9 cellular contexts compared by ENCODE assay signal in the genomic region with DNA sequence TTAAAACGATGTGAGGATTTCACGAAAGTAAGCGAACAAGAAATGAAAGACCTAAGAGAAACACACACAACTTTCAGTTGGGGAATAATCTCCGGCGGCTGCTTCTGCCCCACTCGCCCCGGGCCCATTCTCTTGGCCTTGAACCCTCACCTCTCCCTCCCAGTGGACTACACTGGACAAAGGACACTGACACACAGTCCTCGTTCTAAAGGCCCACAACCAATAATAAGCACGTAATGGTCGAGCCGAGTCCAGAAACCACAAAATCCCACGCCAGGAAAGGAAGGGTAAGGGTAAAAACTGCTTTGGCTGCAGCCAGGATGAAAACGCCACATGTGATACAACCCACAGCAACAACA. TPM values are rescaled to one million over a fixed set of nuclear protein-coding genes. Genes with fewer than 3 reads are reported as not detected.
DNase-seq lines count a peak whose midpoint lies in the region; ATAC-seq and FAIRE-seq lines count a peak whose summit lies in the region.
"Had no signal": no experiment of that assay in that cellular context is flagged by ENCODE, and none has a peak within 500 bp of the region (broad histone marks: within the 10 kb centered on the region; RNA-seq: fewer than 3 reads in every experiment).

No MANE protein-coding gene starts in this region.

- CTCF ChIA-PET in activated CD8-positive, alpha-beta T cell treated with anti-CD3 and anti-CD28 coated beads, Interleukin-2, amount 10 ng/mL, durations not matched to agents 7 days and 5 days (lab: Charles Lee) = interaction anchor here (0.9 to 4.0 kb wide), 3 partner anchors 10 to 67 kb away, joined by 3 to 31 read pairs (median 3); a partner anchor contains a TSS

- peak overlapping the region; percentile 99 for H3K4me3 ChIP-seq in iPS-11a (ENCODE audit: low read depth, low read length)

- H3K9me3 Mint-ChIP-seq in activated CD8-positive, alpha-beta T cell treated with anti-CD3 and anti-CD28 coated beads, Interleukin-2, amount 10 ng/mL, durations not matched to agents 7 days and 5 days (ENCODE audit: insufficient read depth) = no peaks in the 10 kb centered on the region
- no peaks in the 10 kb centered on the region for H3K9me3 Mint-ChIP-seq in stimulated activated naive CD8-positive, alpha-beta T cell treated with anti-CD3 and anti-CD28 coated beads, Interleukin-15, amount 100 ng/mL, for 72 hours

- ATAC-seq in Right ventricle myocardium superior (ENCODE audit: poor library complexity) = peak; percentile 1
- no peak for ATAC-seq in activated CD8-positive, alpha-beta T cell treated with anti-CD3 and anti-CD28 coated beads, Interleukin-2, amount 10 ng/mL, durations not matched to agents 7 days and 5 days
- no peak for ATAC-seq in stimulated activated naive CD8-positive, alpha-beta T cell treated with anti-CD3 and anti-CD28 coated beads, Interleukin-15, amount 100 ng/mL, for 72 hours
- no peak for ATAC-seq in HG02970 (IDR thresholded peaks at IDR 0.05; ENCODE audit: low FRiP score, unreplicated experiment)

- H3K4me1 Mint-ChIP-seq in activated CD8-positive, alpha-beta T cell treated with anti-CD3 and anti-CD28 coated beads, Interleukin-2, amount 10 ng/mL, durations not matched to agents 7 days and 5 days (ENCODE audit: low read depth) = peaks cover 33% of the 10 kb centered on the region
- peaks cover 40% of the 10 kb centered on the region for H3K4me1 Mint-ChIP-seq in stimulated activated naive CD8-positive, alpha-beta T cell treated with anti-CD3 and anti-CD28 coated beads, Interleukin-15, amount 100 ng/mL, for 72 hours

- intact Hi-C loops in Right ventricle myocardium superior (cut with DNase I) = no loop called here
- intact Hi-C loops in cardiac septum (cut with DNase I) = loop anchor here (10.0 kb wide), 1 partner anchor 763 kb away; a partner anchor contains a TSS

- DNase-seq in Right ventricle myocardium superior (no peak), cardiac septum (ENCODE audit: low spot score) (no peak), amniotic stem cell (lab: John Stamatoyannopoulos, UW) (no peak), RCC 7860 (ENCODE audit: low spot score) (no peak)
- DNase-seq in activated CD8-positive, alpha-beta T cell treated with anti-CD3 and anti-CD28 coated beads, Interleukin-2, amount 10 ng/mL, durations not matched to agents 7 days and 5 days = no peak
- DNase-seq in stimulated activated naive CD8-positive, alpha-beta T cell treated with anti-CD3 and anti-CD28 coated beads, Interleukin-15, amount 100 ng/mL, for 72 hours = no peak

- POLR2A ChIA-PET in activated CD8-positive, alpha-beta T cell treated with anti-CD3 and anti-CD28 coated beads, Interleukin-2, amount 10 ng/mL, durations not matched to agents 7 days and 5 days (lab: Charles Lee) = interaction anchor here (0.6 to 3.9 kb wide), 14 partner anchors 11 to 660 kb away, joined by 3 to 65 read pairs (median 4); a partner anchor contains a TSS

- no peak for FAIRE-seq in RCC 7860 (lab: Jason Lieb, UNC)
- FAIRE-seq: endometrium had no signal

- H3K4me3 Mint-ChIP-seq in activated CD8-positive, alpha-beta T cell treated with anti-CD3 and anti-CD28 coated beads, Interleukin-2, amount 10 ng/mL, durations not matched to agents 7 days and 5 days = peak overlapping the region; percentile 95
- H3K4me3 Mint-ChIP-seq in stimulated activated naive CD8-positive, alpha-beta T cell treated with anti-CD3 and anti-CD28 coated beads, Interleukin-15, amount 100 ng/mL, for 72 hours = peak overlapping the region; percentile 94 to 98

- H3K27me3 Mint-ChIP-seq in activated CD8-positive, alpha-beta T cell treated with anti-CD3 and anti-CD28 coated beads, Interleukin-2, amount 10 ng/mL, durations not matched to agents 7 days and 5 days (ENCODE audit: low read depth) = no peaks in the 10 kb centered on the region
- no peaks in the 10 kb centered on the region for H3K27me3 Mint-ChIP-seq in stimulated activated naive CD8-positive, alpha-beta T cell treated with anti-CD3 and anti-CD28 coated beads, Interleukin-15, amount 100 ng/mL, for 72 hours

- peak overlapping the region; percentile 98 for H3K27ac Mint-ChIP-seq in activated CD8-positive, alpha-beta T cell treated with anti-CD3 and anti-CD28 coated beads, Interleukin-2, amount 10 ng/mL, durations not matched to agents 7 days and 5 days
- H3K27ac Mint-ChIP-seq in stimulated activated naive CD8-positive, alpha-beta T cell treated with anti-CD3 and anti-CD28 coated beads, Interleukin-15, amount 100 ng/mL, for 72 hours = peak overlapping the region; percentile 98 to 99

- peaks cover 26% of the 10 kb centered on the region for H3K36me3 Mint-ChIP-seq in activated CD8-positive, alpha-beta T cell treated with anti-CD3 and anti-CD28 coated beads, Interleukin-2, amount 10 ng/mL, durations not matched to agents 7 days and 5 days (ENCODE audit: low read depth)

RNA-seq across cellular contexts. Expression of a gene that starts 0.5 kb away (rescaled TPM):
- 41.8 TPM for total RNA-seq in Right ventricle myocardium superior
- total RNA-seq in cardiac septum = 31.6 TPM
- total RNA-seq in activated CD8-positive, alpha-beta T cell treated with anti-CD3 and anti-CD28 coated beads, Interleukin-2, amount 10 ng/mL, durations not matched to agents 7 days and 5 days = 10 to 100 TPM; 34.0 to 35.1 TPM

RNA-seq across cellular contexts. Expression of a gene that starts 18.1 kb away (rescaled TPM):
- 8.3 TPM for total RNA-seq in Right ventricle myocardium superior
- total RNA-seq in cardiac septum = 13.2 TPM
- 10 to 100 TPM; 33.2 to 37.0 TPM for total RNA-seq in activated CD8-positive, alpha-beta T cell treated with anti-CD3 and anti-CD28 coated beads, Interleukin-2, amount 10 ng/mL, durations not matched to agents 7 days and 5 days
